1 cellular context compared by ENCODE assay signal in the genomic region with DNA sequence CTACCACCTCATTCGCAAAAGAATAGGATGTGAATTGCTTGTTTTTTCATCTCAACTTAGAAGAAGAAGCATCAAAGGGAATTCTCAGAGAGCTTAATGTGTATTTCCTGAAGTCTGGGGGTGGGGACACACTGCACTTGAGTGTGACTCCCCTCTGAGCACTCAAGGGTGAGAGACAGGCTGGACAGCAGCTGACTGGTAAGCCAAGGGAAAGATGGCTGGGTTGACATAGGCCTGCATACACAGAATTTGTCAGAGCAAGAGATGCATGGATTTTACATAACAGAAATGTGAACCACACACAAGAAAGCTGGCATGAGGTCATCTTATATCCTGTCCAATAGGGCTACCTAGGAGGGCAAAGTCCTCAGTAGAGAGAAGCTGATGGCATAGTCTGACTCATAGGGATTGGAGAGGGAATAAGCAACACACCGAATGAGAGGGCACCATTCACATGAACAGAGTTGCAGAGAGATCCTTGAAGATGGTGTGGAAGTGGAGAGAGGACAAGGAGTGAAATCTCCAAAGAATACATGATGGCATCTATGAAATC.
TF ChIP-seq lines count a peak whose summit lies in the region.

No MANE protein-coding gene starts in this region.

TF ChIP-seq in HEK293, 187 proteins besides CTCF, POLR2A, EP300 and RAD21 (continued from another document):
- TF ChIP-seq, protein P1, sequence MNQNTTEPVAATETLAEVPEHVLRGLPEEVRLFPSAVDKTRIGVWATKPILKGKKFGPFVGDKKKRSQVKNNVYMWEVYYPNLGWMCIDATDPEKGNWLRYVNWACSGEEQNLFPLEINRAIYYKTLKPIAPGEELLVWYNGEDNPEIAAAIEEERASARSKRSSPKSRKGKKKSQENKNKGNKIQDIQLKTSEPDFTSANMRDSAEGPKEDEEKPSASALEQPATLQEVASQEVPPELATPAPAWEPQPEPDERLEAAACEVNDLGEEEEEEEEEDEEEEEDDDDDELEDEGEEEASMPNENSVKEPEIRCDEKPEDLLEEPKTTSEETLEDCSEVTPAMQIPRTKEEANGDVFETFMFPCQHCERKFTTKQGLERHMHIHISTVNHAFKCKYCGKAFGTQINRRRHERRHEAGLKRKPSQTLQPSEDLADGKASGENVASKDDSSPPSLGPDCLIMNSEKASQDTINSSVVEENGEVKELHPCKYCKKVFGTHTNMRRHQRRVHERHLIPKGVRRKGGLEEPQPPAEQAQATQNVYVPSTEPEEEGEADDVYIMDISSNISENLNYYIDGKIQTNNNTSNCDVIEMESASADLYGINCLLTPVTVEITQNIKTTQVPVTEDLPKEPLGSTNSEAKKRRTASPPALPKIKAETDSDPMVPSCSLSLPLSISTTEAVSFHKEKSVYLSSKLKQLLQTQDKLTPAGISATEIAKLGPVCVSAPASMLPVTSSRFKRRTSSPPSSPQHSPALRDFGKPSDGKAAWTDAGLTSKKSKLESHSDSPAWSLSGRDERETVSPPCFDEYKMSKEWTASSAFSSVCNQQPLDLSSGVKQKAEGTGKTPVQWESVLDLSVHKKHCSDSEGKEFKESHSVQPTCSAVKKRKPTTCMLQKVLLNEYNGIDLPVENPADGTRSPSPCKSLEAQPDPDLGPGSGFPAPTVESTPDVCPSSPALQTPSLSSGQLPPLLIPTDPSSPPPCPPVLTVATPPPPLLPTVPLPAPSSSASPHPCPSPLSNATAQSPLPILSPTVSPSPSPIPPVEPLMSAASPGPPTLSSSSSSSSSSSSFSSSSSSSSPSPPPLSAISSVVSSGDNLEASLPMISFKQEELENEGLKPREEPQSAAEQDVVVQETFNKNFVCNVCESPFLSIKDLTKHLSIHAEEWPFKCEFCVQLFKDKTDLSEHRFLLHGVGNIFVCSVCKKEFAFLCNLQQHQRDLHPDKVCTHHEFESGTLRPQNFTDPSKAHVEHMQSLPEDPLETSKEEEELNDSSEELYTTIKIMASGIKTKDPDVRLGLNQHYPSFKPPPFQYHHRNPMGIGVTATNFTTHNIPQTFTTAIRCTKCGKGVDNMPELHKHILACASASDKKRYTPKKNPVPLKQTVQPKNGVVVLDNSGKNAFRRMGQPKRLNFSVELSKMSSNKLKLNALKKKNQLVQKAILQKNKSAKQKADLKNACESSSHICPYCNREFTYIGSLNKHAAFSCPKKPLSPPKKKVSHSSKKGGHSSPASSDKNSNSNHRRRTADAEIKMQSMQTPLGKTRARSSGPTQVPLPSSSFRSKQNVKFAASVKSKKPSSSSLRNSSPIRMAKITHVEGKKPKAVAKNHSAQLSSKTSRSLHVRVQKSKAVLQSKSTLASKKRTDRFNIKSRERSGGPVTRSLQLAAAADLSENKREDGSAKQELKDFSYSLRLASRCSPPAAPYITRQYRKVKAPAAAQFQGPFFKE (tag by site-specific recombination; IDR thresholded peaks at IDR 0.05; ENCODE audit: borderline replicate concordance), result no peak
- TF ChIP-seq TCF7L2 (IDR thresholded peaks at IDR 0.05; ENCODE audit: borderline replicate concordance, low read depth, low read length) (no peak), ZBTB17 (tag by site-specific recombination; IDR thresholded peaks at IDR 0.05) (no peak)
